ENCODE assay signal across 10 cellular contexts in genomic region chr16:21283521-21284289, GRCh38. TPM values are rescaled to one million over a fixed set of nuclear protein-coding genes. Genes with fewer than 3 reads are reported as not detected.
DNase-seq lines count a peak whose midpoint lies in the region; ATAC-seq and TF ChIP-seq lines count a peak whose summit lies in the region.
"Had no signal": no experiment of that assay in that cellular context is flagged by ENCODE, and none has a peak within 500 bp of the region (broad histone marks: within the 10 kb centered on the region; RNA-seq: fewer than 3 reads in every experiment).

No MANE protein-coding gene starts in this region.

- H3K9me3 Mint-ChIP-seq in activated naive CD8-positive, alpha-beta T cell treated with anti-CD3 and anti-CD28 coated beads, Interleukin-2, amount 10 ng/mL, durations not matched to agents 7 days and 5 days: no peaks in the 10 kb centered on the region

- H3K4me3 Mint-ChIP-seq in activated naive CD8-positive, alpha-beta T cell treated with anti-CD3 and anti-CD28 coated beads, Interleukin-2, amount 10 ng/mL, durations not matched to agents 7 days and 5 days: peak overlapping the region; percentile 57

- peaks cover 3% of the 10 kb centered on the region for H3K4me1 Mint-ChIP-seq in activated naive CD8-positive, alpha-beta T cell treated with anti-CD3 and anti-CD28 coated beads, Interleukin-2, amount 10 ng/mL, durations not matched to agents 7 days and 5 days

- no peaks in the 10 kb centered on the region for H3K36me3 Mint-ChIP-seq in activated naive CD8-positive, alpha-beta T cell treated with anti-CD3 and anti-CD28 coated beads, Interleukin-2, amount 10 ng/mL, durations not matched to agents 7 days and 5 days

- H3K36me3 ChIP-seq in HUES48 (ENCODE audit: control insufficient read depth, insufficient read depth, low read length): no peaks in the 10 kb centered on the region
- no peaks in the 10 kb centered on the region for H3K36me3 ChIP-seq in hepatocyte (replicated peaks; ENCODE audit: insufficient read depth, low read depth)
- no peaks in the 10 kb centered on the region for H3K36me3 ChIP-seq in spleen
- H3K36me3 ChIP-seq: neutrophil had no signal

- H3K27ac ChIP-seq in HUES48 (ENCODE audit: low read depth, low read length): peak overlapping the region; percentile 20
- peak overlapping the region; percentile 48 for H3K27ac ChIP-seq in hepatocyte
- no peak overlapping the region for H3K27ac ChIP-seq in spleen
- H3K27ac ChIP-seq: KMS-11, neutrophil had no signal

- no peaks in the 10 kb centered on the region for H3K79me2 ChIP-seq in hepatocyte

- H3K9me2 ChIP-seq in hepatocyte (replicated peaks; ENCODE audit: insufficient read depth): no peaks in the 10 kb centered on the region

- POLR2A ChIA-PET in activated naive CD8-positive, alpha-beta T cell treated with anti-CD3 and anti-CD28 coated beads, Interleukin-2, amount 10 ng/mL, durations not matched to agents 7 days and 5 days (lab: Charles Lee): no interaction called here

- no peak overlapping the region for H3K27ac Mint-ChIP-seq in activated naive CD8-positive, alpha-beta T cell treated with anti-CD3 and anti-CD28 coated beads, Interleukin-2, amount 10 ng/mL, durations not matched to agents 7 days and 5 days

- H3K9ac ChIP-seq in HUES48 (ENCODE audit: low read depth, low read length): no peak overlapping the region; the same call in 1 of the 2 replicates
- H3K9ac ChIP-seq: KMS-11 had no signal

- H3K27me3 ChIP-seq in HUES48 (ENCODE audit: control insufficient read depth, insufficient read depth, low read length): peaks cover 23% of the 10 kb centered on the region
- H3K27me3 ChIP-seq in hepatocyte: peaks cover 3% of the 10 kb centered on the region
- H3K27me3 ChIP-seq in spleen (replicated peaks in 1 of 7): peaks cover 0 to 78% (median 31%) of the 10 kb centered on the region in 7 donors

- H3K9me3 ChIP-seq in HUES48 (ENCODE audit: control insufficient read depth, insufficient read depth, low read length) (no peaks in the 10 kb centered on the region), hepatocyte (ENCODE audit: low read depth) (peaks cover under 1% of the 10 kb centered on the region), spleen (peaks cover 0 to 7% (median under 1%) of the 10 kb centered on the region in 8 donors)
- H3K9me3 ChIP-seq: neutrophil had no signal

- H3K4me3 ChIP-seq in HUES48 (ENCODE audit: low read depth, low read length) (peak overlapping the region; percentile 74), hepatocyte (peak overlapping the region; percentile 57), spleen (peak overlapping the region; percentile 6 to 62 (median 23))

- no peaks in the 10 kb centered on the region for H4K20me1 ChIP-seq in hepatocyte (ENCODE audit: insufficient read depth, poor library complexity, severe bottlenecking)

- H3K4me1 ChIP-seq in HUES48 (ENCODE audit: control insufficient read depth, insufficient read depth, low read length) (peaks cover 13% of the 10 kb centered on the region; the same call in 1 of the 2 replicates), hepatocyte (ENCODE audit: insufficient read depth) (peaks cover 2% of the 10 kb centered on the region), spleen (peaks cover 4 to 13% (median 10%) of the 10 kb centered on the region in 6 donors)

- TF ChIP-seq POLR2A in spleen (IDR thresholded peaks at IDR 0.05): no peak

- peak; percentile 55 for TF ChIP-seq CTCF in hepatocyte (IDR thresholded peaks at IDR 0.05; ENCODE audit: poor library complexity)
- TF ChIP-seq CTCF in spleen (IDR thresholded peaks at IDR 0.05 in 8 of 11, conservative IDR thresholded peaks at IDR 0.05 in 3 of 11): peak in 7 of 11 experiments; percentile 13 to 58 (median 37)

- ATAC-seq in activated naive CD8-positive, alpha-beta T cell treated with anti-CD3 and anti-CD28 coated beads, Interleukin-2, amount 10 ng/mL, durations not matched to agents 7 days and 5 days (ENCODE audit: low read depth): no peak
- no peak for ATAC-seq in GM19463 (IDR thresholded peaks at IDR 0.05; ENCODE audit: unreplicated experiment)

- H2AFZ ChIP-seq in hepatocyte: peak overlapping the region; percentile 73

- H3K27me3 Mint-ChIP-seq in activated naive CD8-positive, alpha-beta T cell treated with anti-CD3 and anti-CD28 coated beads, Interleukin-2, amount 10 ng/mL, durations not matched to agents 7 days and 5 days: peaks cover 78% of the 10 kb centered on the region

- WGBS in hepatocyte (ENCODE audit: low lambda C conversion rate, missing lambda C conversion rate): 3% methylated on average over 38 of the region's 67 CpGs
- WGBS in spleen, 5 donors: 3 to 4% (median 3%) methylated on average over 40 to 67 of the region's 67 CpGs

- peak overlapping the region; percentile 82 for H3K4me2 ChIP-seq in hepatocyte
- H3K4me2 ChIP-seq: KMS-11 had no signal

- peak; percentile 37 for DNase-seq in D341Med (ENCODE audit: low spot score)
- DNase-seq in activated naive CD8-positive, alpha-beta T cell treated with anti-CD3 and anti-CD28 coated beads, Interleukin-2, amount 10 ng/mL, durations not matched to agents 7 days and 5 days: peak; percentile 34
- DNase-seq in hepatocyte (ENCODE audit: low spot score): peak; percentile 79
- peak; percentile 76 for DNase-seq in spleen
- no peak for DNase-seq in mucosa of gallbladder (ENCODE audit: low spot score)
- no peak for DNase-seq in NCI-H1105 treated with DMSO at 0.1 percent for 48 hours (lab: John Stamatoyannopoulos, UW)

- intact Hi-C loops in spleen (cut with DNase I; ENCODE audit: low total_unique reads): no loop called here

RNA-seq across cellular contexts. Expression of gene CRYM, which starts 5.6 kb away (rescaled TPM):
- total RNA-seq in activated naive CD8-positive, alpha-beta T cell treated with anti-CD3 and anti-CD28 coated beads, Interleukin-2, amount 10 ng/mL, durations not matched to agents 7 days and 5 days: not detected
- 4.9 and 5.7 TPM in 2 replicates for total RNA-seq in hepatocyte
- polyA plus RNA-seq in hepatocyte: 6.1 and 6.3 TPM in 2 replicates
- 1 to 10 TPM in 2 of 7 donors, under 1 TPM in 2, not detected in 3; 0.40 to 1.5 (median 0.93) TPM for total RNA-seq in spleen
- polyA plus RNA-seq in spleen: under 1 TPM; 0.22 to 0.61 (median 0.26) TPM
- total RNA-seq in mucosa of gallbladder: 15.6 TPM

RNA-seq across cellular contexts. Expression of gene ANKS4B, which starts 50.2 kb away (rescaled TPM):
- total RNA-seq in activated naive CD8-positive, alpha-beta T cell treated with anti-CD3 and anti-CD28 coated beads, Interleukin-2, amount 10 ng/mL, durations not matched to agents 7 days and 5 days: not detected
- total RNA-seq in hepatocyte (17.9 and 20.9 TPM in 2 replicates), spleen (not detected), mucosa of gallbladder (25.1 TPM)
- polyA plus RNA-seq in hepatocyte (6.9 and 7.9 TPM in 2 replicates), spleen (under 1 TPM in 1 of 3 donors, not detected in 2; 0.03 TPM)

Comparison
In these comparisons a context has a peak if more than half of its experiments do, and no peak if none do; other contexts are left out.
1. DNase-seq: peak in D341Med (single experiment), activated naive CD8-positive, alpha-beta T cell treated with anti-CD3 and anti-CD28 coated beads, Interleukin-2, amount 10 ng/mL, durations not matched to agents 7 days and 5 days (single experiment), hepatocyte (single experiment) and spleen (single experiment); none in mucosa of gallbladder (single experiment) and NCI-H1105 treated with DMSO at 0.1 percent for 48 hours (single experiment).
2. H3K27ac ChIP-seq: peak in HUES48 (single experiment) and hepatocyte (single experiment); none in spleen (0 of 8).
3. H3K4me3 ChIP-seq: peak in every context shown above with its lines; median percentile 74 in HUES48; 57 in hepatocyte; 23 in spleen.
4. RNA of gene ANKS4B, which starts 50.2 kb away (total RNA-seq): 25.1 TPM in mucosa of gallbladder (single experiment) and 17.9 to 20.9 TPM in hepatocyte; not detected in activated naive CD8-positive, alpha-beta T cell treated with anti-CD3 and anti-CD28 coated beads, Interleukin-2, amount 10 ng/mL, durations not matched to agents 7 days and 5 days and not detected in spleen; every median in the first group is over 10 times any median in the second.